10 cellular contexts compared by ENCODE assay signal in the genomic region with DNA sequence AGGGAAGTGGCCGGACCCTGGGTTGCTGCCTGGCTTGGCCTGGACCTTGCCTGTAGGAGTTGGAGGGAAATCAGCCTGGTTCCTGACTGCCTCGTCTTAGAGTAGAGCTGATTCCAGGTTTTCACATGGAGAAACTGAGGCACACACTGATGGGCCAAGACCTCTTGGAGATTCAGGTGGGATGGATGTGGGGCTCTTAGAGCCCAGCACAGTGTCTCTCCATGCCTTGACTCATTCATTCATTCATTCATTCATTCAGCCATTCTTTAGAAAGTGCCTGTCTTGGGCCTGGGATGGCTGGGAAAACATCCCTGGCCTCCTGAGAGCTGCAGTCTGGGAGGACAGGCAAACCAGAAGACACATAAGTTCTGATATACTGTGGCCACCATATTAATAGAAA. TPM values are rescaled to one million over a fixed set of nuclear protein-coding genes. Genes with fewer than 3 reads are reported as not detected.
DNase-seq lines count a peak whose midpoint lies in the region; ATAC-seq, FAIRE-seq and TF ChIP-seq lines count a peak whose summit lies in the region.
"Had no signal": no experiment of that assay in that cellular context is flagged by ENCODE, and none has a peak within 500 bp of the region (broad histone marks: within the 10 kb centered on the region; RNA-seq: fewer than 3 reads in every experiment).

No MANE protein-coding gene starts in this region.

- no peak for TF ChIP-seq RAD21 in GM12878 (IDR thresholded peaks at IDR 0.05; ENCODE audit: insufficient read depth, low read depth, low read length)

- H3K36me3 ChIP-seq in cardiac muscle cell (peaks cover 3% of the 10 kb centered on the region), GM12878 (ENCODE audit: control insufficient read depth in 2 of 2, insufficient read depth in 2 of 2, low read length in 1 of 2) (peaks cover 4 to 6% of the 10 kb centered on the region in 2 experiments; a peak in 3 of 4 replicates), tibial artery (peaks cover 5 to 44% (median 26%) of the 10 kb centered on the region in 3 donors)

- peaks cover 23% of the 10 kb centered on the region for H3K4me1 Mint-ChIP-seq in memory B cell

- H3K27me3 ChIP-seq in cardiac muscle cell, result no peaks in the 10 kb centered on the region
- H3K27me3 ChIP-seq in GM12878 (replicated peaks in 1 of 2; ENCODE audit: control insufficient read depth in 2 of 2, insufficient read depth in 2 of 2, low read length in 1 of 2), result no peaks in the 10 kb centered on the region
- no peaks in the 10 kb centered on the region for H3K27me3 ChIP-seq in tibial artery

- no peaks in the 10 kb centered on the region for H3K9me3 Mint-ChIP-seq in memory B cell

- no peak for TF ChIP-seq POLR2A in GM12878 (IDR thresholded peaks at IDR 0.05; ENCODE audit: low read depth, low read length)

- H3K4me3 ChIP-seq in cardiac muscle cell (no peak overlapping the region), GM12878 (no peak overlapping the region), tibial artery (peak overlapping the region; percentile 84 to 96)

- RAD21 ChIA-PET in GM12878 (lab: Charles Lee; ENCODE audit: unreplicated experiment), result no interaction called here

- H3K79me2 ChIP-seq in GM12878 (ENCODE audit: control insufficient read depth, insufficient read depth, low read length), result peaks cover 44% of the 10 kb centered on the region

- H3K27me3 Mint-ChIP-seq in memory B cell, result no peaks in the 10 kb centered on the region

- H2AFZ ChIP-seq in GM12878 (ENCODE audit: control insufficient read depth, low read depth, low read length), result no peak overlapping the region

- POLR2A ChIA-PET in GM12878 (lab: Charles Lee), result interaction anchor here (1.0 kb wide), 1 partner anchor 46 kb away, joined by 3 read pairs; no protein-coding TSS in a partner anchor

- no peak overlapping the region for H3K27ac Mint-ChIP-seq in memory B cell

- intact Hi-C loops in Right ventricle myocardium inferior (cut with DNase I), result no loop called here
- intact Hi-C loops in GM12878 (cut with micrococcal nuclease; ENCODE audit: unreplicated experiment), result loop anchor here (5.0 kb wide), 1 partner anchor 43 kb away; no protein-coding TSS in a partner anchor
- intact Hi-C loops in tibial artery (cut with DNase I; ENCODE audit: low total_unique reads), result loop anchor here (5.0 kb wide), 1 partner anchor 38 kb away; the partner anchor contains the start of gene PHYHD1
- intact Hi-C loops in posterior vena cava (cut with DNase I), result no loop called here

- ATAC-seq in Right ventricle myocardium inferior (no peak), GM12878 (no peak), memory B cell (ENCODE audit: low read depth) (no peak), GM18511 (IDR thresholded peaks at IDR 0.05; ENCODE audit: unreplicated experiment) (no peak)

- FAIRE-seq in GM12878 (lab: Jason Lieb, UNC), result no peak

- WGBS in GM12878 (ENCODE audit: insufficient coverage, insufficient replicate concordance, low lambda C conversion rate, missing lambda C conversion rate), result 100% methylated on average over 2 of the region's 2 CpGs

- H3K4me1 ChIP-seq in cardiac muscle cell (ENCODE audit: low read depth) (peaks cover 9% of the 10 kb centered on the region), GM12878 (ENCODE audit: control insufficient read depth, insufficient read depth, low read length) (no peaks in the 10 kb centered on the region), tibial artery (peaks cover 0 to 81% (median 65%) of the 10 kb centered on the region in 4 donors)

- no peaks in the 10 kb centered on the region for H4K20me1 ChIP-seq in GM12878 (ENCODE audit: control insufficient read depth, insufficient read depth)

- no peaks in the 10 kb centered on the region for H3K9me3 ChIP-seq in cardiac muscle cell (ENCODE audit: low read depth)
- H3K9me3 ChIP-seq in GM12878 (replicated peaks; ENCODE audit: control insufficient read depth, insufficient read depth, low read length), result no peaks in the 10 kb centered on the region
- H3K9me3 ChIP-seq in tibial artery, result no peaks in the 10 kb centered on the region

- DNase-seq in cardiac muscle cell (ENCODE audit: low read depth in 1 of 2, low spot score in 1 of 2), result no peak
- no peak for DNase-seq in Right ventricle myocardium inferior (ENCODE audit: missing footprints)
- DNase-seq in GM12878 (ENCODE audit: low read depth, low spot score), result no peak
- DNase-seq in memory B cell (ENCODE audit: low spot score in 2 of 2), result no peak
- DNase-seq in tibial artery, result no peak
- no peak for DNase-seq in cerebellar nuclear complex (lab: John Stamatoyannopoulos, UW)
- no peak for DNase-seq in posterior vena cava (ENCODE audit: low spot score)
- DNase-seq: anterior cingulate cortex, NCI-H2171 had no signal

- no peak overlapping the region for H3K9ac ChIP-seq in GM12878 (ENCODE audit: control insufficient read depth, insufficient read depth, low read length)

- TF ChIP-seq CTCF in cardiac muscle cell (IDR thresholded peaks at IDR 0.05; ENCODE audit: low read depth, low read length), result no peak
- no peak for TF ChIP-seq CTCF in GM12878 (IDR thresholded peaks at IDR 0.05 in 2 of 3, conservative IDR thresholded peaks at IDR 0.05 in 1 of 3; ENCODE audit: control insufficient read depth in 2 of 3, extremely low read depth in 1 of 3, insufficient read depth in 1 of 3, low read depth in 3 of 3, low read length in 3 of 3)
- TF ChIP-seq CTCF in tibial artery (IDR thresholded peaks at IDR 0.05), result no peak

- peaks cover 11% of the 10 kb centered on the region for H3K36me3 Mint-ChIP-seq in memory B cell

- H3K4me2 ChIP-seq in GM12878 (ENCODE audit: control insufficient read depth, insufficient read depth), result peak overlapping the region; percentile 11; the same call in 1 of the 2 replicates

- BruUV-seq in GM12878 (replicated peaks; lab: Mats Ljungman, UMichigan), result TSS peak; percentile 48

- TF ChIP-seq EP300 in GM12878 (IDR thresholded peaks at IDR 0.05; ENCODE audit: borderline replicate concordance in 1 of 2, control insufficient read depth in 1 of 2, low read depth in 2 of 2, low read length in 2 of 2), result no peak

- peak overlapping the region; percentile 19 for H3K4me3 Mint-ChIP-seq in memory B cell

- H3K27ac ChIP-seq in cardiac muscle cell (peak overlapping the region; percentile 92), GM12878 (ENCODE audit: control insufficient read depth, insufficient read depth) (no peak overlapping the region), tibial artery (peak overlapping the region; percentile 94 to 98)

- SMC1A ChIA-PET in GM12878 (lab: Charles Lee; ENCODE audit: uncharacterized antibody, unreplicated experiment), result interaction anchor here (0.6 kb wide), 1 partner anchor 87 kb away, joined by 3 read pairs; no protein-coding TSS in a partner anchor

- CTCF ChIA-PET in GM12878 (lab: Yijun Ruan, JAX), result no interaction called here

- in situ Hi-C loops in GM12878 (cut with MboI), result no loop called here

RNA-seq across cellular contexts. Expression of gene LRRC8A, which starts 2.2 kb away (rescaled TPM):
- total RNA-seq in cardiac muscle cell, result 48.1 and 55.8 TPM in 2 replicates
- polyA plus RNA-seq in cardiac muscle cell, result 28.6 and 31.6 TPM in 2 replicates
- total RNA-seq in Right ventricle myocardium inferior, result 23.9 TPM
- 20.0 and 23.0 TPM in 2 replicates for total RNA-seq in GM12878 (2013; cell fraction: nucleolus; rRNA removed)
- 9.1 and 13.4 TPM in 2 replicates for total RNA-seq in GM12878 (2014; rRNA removed)
- 5.9 and 6.9 TPM in 2 replicates for total RNA-seq in GM12878 (2014; rRNA removed; fragmentation: Illumina TruSeq; extraction: Trizol)
- total RNA-seq in GM12878 (2021), result 15.7 and 15.9 TPM in 2 replicates
- 2.9 TPM for polyA plus RNA-seq in GM12878 (2011; ENCODE audit: low read depth)
- 3.7 and 8.9 TPM in 2 replicates for polyA plus RNA-seq in GM12878 (2011; rRNA removed)
- polyA plus RNA-seq in GM12878 (2011; cell fraction: cytosol; rRNA removed), result 12.0 and 13.2 TPM in 2 replicates
- 10.1 and 15.4 TPM in 2 replicates for polyA plus RNA-seq in GM12878 (2011; cell fraction: nucleus; rRNA removed)
- 5.7 and 7.4 TPM in 2 replicates for polyA plus RNA-seq in GM12878 (2012)
- polyA plus RNA-seq in GM12878 (2014; fragmentation: Illumina TruSeq; extraction: Trizol), result 3.5 and 7.6 TPM in 2 replicates
- 1 to 10 TPM; 1.6 to 2.3 TPM for polyA plus RNA-seq in GM12878 (2014; fragmentation: Nextera tagmentation; extraction: Ambion mirVana)
- polyA plus RNA-seq in GM12878 (2014; rRNA removed), result 10.5 and 12.6 TPM in 2 replicates
- 10 to 100 TPM; 15.1 to 15.6 TPM for polyA plus RNA-seq in GM12878 (2016; fragmentation: Nextera tagmentation; extraction: Ambion mirVana)
- 25.2 and 28.5 TPM in 2 replicates for polyA minus RNA-seq in GM12878 (2011; rRNA and poly(A)+ RNA removed)
- polyA minus RNA-seq in GM12878 (2011; cell fraction: cytosol; rRNA and poly(A)+ RNA removed), result 6.1 and 6.5 TPM in 2 replicates
- 8.6 and 22.6 TPM in 2 replicates for polyA minus RNA-seq in GM12878 (2011; cell fraction: nucleus; rRNA and poly(A)+ RNA removed)
- 10 to 100 TPM; 49.1 to 58.3 TPM for total RNA-seq in posterior vena cava

RNA-seq across cellular contexts. Expression of gene KYAT1, which starts 2.4 kb away (rescaled TPM):
- total RNA-seq in cardiac muscle cell (23.3 and 25.0 TPM in 2 replicates), Right ventricle myocardium inferior (11.9 TPM), GM12878 (2014; rRNA removed) (12.4 and 12.8 TPM in 2 replicates), GM12878 (2014; rRNA removed; fragmentation: Illumina TruSeq; extraction: Trizol) (6.3 and 7.4 TPM in 2 replicates), GM12878 (2021) (12.2 and 12.7 TPM in 2 replicates), posterior vena cava (1 to 10 TPM; 5.1 to 5.5 TPM)
- polyA plus RNA-seq in cardiac muscle cell (21.8 and 36.9 TPM in 2 replicates), GM12878 (2011; rRNA removed) (8.6 and 14.0 TPM in 2 replicates), GM12878 (2014; fragmentation: Illumina TruSeq; extraction: Trizol) (5.4 and 7.9 TPM in 2 replicates), GM12878 (2014; fragmentation: Nextera tagmentation; extraction: Ambion mirVana) (1 to 10 TPM; 5.8 to 6.2 TPM), GM12878 (2014; rRNA removed) (15.7 and 15.9 TPM in 2 replicates), GM12878 (2016; fragmentation: Nextera tagmentation; extraction: Ambion mirVana) (10 to 100 TPM; 10.3 to 12.8 TPM)
- total RNA-seq in GM12878 (2013; cell fraction: nucleolus; rRNA removed), result 23.9 and 33.0 TPM in 2 replicates
- polyA plus RNA-seq in GM12878 (2011; ENCODE audit: low read depth), result 3.2 TPM
- 15.7 and 17.5 TPM in 2 replicates for polyA plus RNA-seq in GM12878 (2011; cell fraction: cytosol; rRNA removed)
- 75.8 and 77.3 TPM in 2 replicates for polyA plus RNA-seq in GM12878 (2011; cell fraction: nucleus; rRNA removed)
- polyA plus RNA-seq in GM12878 (2012), result 7.6 and 7.7 TPM in 2 replicates
- 8.6 and 12.4 TPM in 2 replicates for polyA minus RNA-seq in GM12878 (2011; rRNA and poly(A)+ RNA removed)
- 4.9 and 5.1 TPM in 2 replicates for polyA minus RNA-seq in GM12878 (2011; cell fraction: cytosol; rRNA and poly(A)+ RNA removed)
- polyA minus RNA-seq in GM12878 (2011; cell fraction: nucleus; rRNA and poly(A)+ RNA removed), result 5.9 and 7.8 TPM in 2 replicates

RNA-seq across cellular contexts. Expression of gene PHYHD1, which starts 36.6 kb away (rescaled TPM):
- total RNA-seq in cardiac muscle cell (25.3 and 36.6 TPM in 2 replicates), Right ventricle myocardium inferior (30.2 TPM), GM12878 (2014; rRNA removed) (0.17 TPM in 1 of 2 replicates, not detected in the other), GM12878 (2014; rRNA removed; fragmentation: Illumina TruSeq; extraction: Trizol) (not detected in 2 replicates), GM12878 (2021) (not detected in 2 replicates), posterior vena cava (10 to 100 TPM; 11.4 to 24.8 TPM)
- polyA plus RNA-seq in cardiac muscle cell (40.8 and 43.8 TPM in 2 replicates), GM12878 (2011; rRNA removed) (not detected in 2 replicates), GM12878 (2014; fragmentation: Illumina TruSeq; extraction: Trizol) (not detected in 2 replicates), GM12878 (2014; fragmentation: Nextera tagmentation; extraction: Ambion mirVana) (under 1 TPM in 1 of 2 experiments, not detected in 1; 0.09 TPM), GM12878 (2014; rRNA removed) (not detected in 2 replicates), GM12878 (2016; fragmentation: Nextera tagmentation; extraction: Ambion mirVana) (not detected)
- total RNA-seq in GM12878 (2013; cell fraction: nucleolus; rRNA removed), result not detected in 2 replicates
- polyA plus RNA-seq in GM12878 (2011; ENCODE audit: low read depth), result not detected
- 0.10 TPM in 1 of 2 replicates, not detected in the other for polyA plus RNA-seq in GM12878 (2011; cell fraction: cytosol; rRNA removed)
- polyA plus RNA-seq in GM12878 (2011; cell fraction: nucleus; rRNA removed), result 0.31 and 0.35 TPM in 2 replicates
- polyA plus RNA-seq in GM12878 (2012), result 0.10 TPM in 1 of 2 replicates, not detected in the other
- not detected in 2 replicates for polyA minus RNA-seq in GM12878 (2011; rRNA and poly(A)+ RNA removed)
- not detected in 2 replicates for polyA minus RNA-seq in GM12878 (2011; cell fraction: cytosol; rRNA and poly(A)+ RNA removed)
- 0.38 TPM in 1 of 2 replicates, not detected in the other for polyA minus RNA-seq in GM12878 (2011; cell fraction: nucleus; rRNA and poly(A)+ RNA removed)

RNA-seq across cellular contexts. Expression of gene SPOUT1, which starts 54.6 kb away (rescaled TPM):
- total RNA-seq in cardiac muscle cell (20.2 and 24.2 TPM in 2 replicates), Right ventricle myocardium inferior (17.4 TPM), GM12878 (2014; rRNA removed) (40.5 and 49.2 TPM in 2 replicates), GM12878 (2014; rRNA removed; fragmentation: Illumina TruSeq; extraction: Trizol) (14.3 and 17.3 TPM in 2 replicates), GM12878 (2021) (75.0 and 77.8 TPM in 2 replicates), posterior vena cava (10 to 100 TPM; 23.3 to 24.8 TPM)
- polyA plus RNA-seq in cardiac muscle cell (32.1 and 52.1 TPM in 2 replicates), GM12878 (2011; rRNA removed) (21.7 and 48.0 TPM in 2 replicates), GM12878 (2014; fragmentation: Illumina TruSeq; extraction: Trizol) (5.0 and 22.6 TPM in 2 replicates), GM12878 (2014; fragmentation: Nextera tagmentation; extraction: Ambion mirVana) (10 to 100 TPM in 1 of 2 experiments, 1 to 10 TPM in 1; 5.7 to 16.4 TPM), GM12878 (2014; rRNA removed) (40.7 and 49.1 TPM in 2 replicates), GM12878 (2016; fragmentation: Nextera tagmentation; extraction: Ambion mirVana) (10 to 100 TPM; 85.2 to 95.0 TPM)
- 33.4 and 38.6 TPM in 2 replicates for total RNA-seq in GM12878 (2013; cell fraction: nucleolus; rRNA removed)
- 17.2 TPM for polyA plus RNA-seq in GM12878 (2011; ENCODE audit: low read depth)
- 57.9 and 63.5 TPM in 2 replicates for polyA plus RNA-seq in GM12878 (2011; cell fraction: cytosol; rRNA removed)
- polyA plus RNA-seq in GM12878 (2011; cell fraction: nucleus; rRNA removed), result 156 and 204 TPM in 2 replicates
- 30.1 and 30.2 TPM in 2 replicates for polyA plus RNA-seq in GM12878 (2012)
- polyA minus RNA-seq in GM12878 (2011; rRNA and poly(A)+ RNA removed), result 26.3 and 30.0 TPM in 2 replicates
- 16.0 and 22.5 TPM in 2 replicates for polyA minus RNA-seq in GM12878 (2011; cell fraction: cytosol; rRNA and poly(A)+ RNA removed)
- 16.1 and 25.9 TPM in 2 replicates for polyA minus RNA-seq in GM12878 (2011; cell fraction: nucleus; rRNA and poly(A)+ RNA removed)

Comparison
In these comparisons a context has a peak if more than half of its experiments do, and no peak if none do; other contexts are left out.
1. H3K4me3 ChIP-seq: peak in tibial artery (2 of 2); none in cardiac muscle cell (single experiment) and GM12878 (single experiment).
2. RNA of gene PHYHD1, which starts 36.6 kb away (total RNA-seq): 30.2 TPM in Right ventricle myocardium inferior (single experiment), 25.3 to 36.6 TPM in cardiac muscle cell and 11.4 to 24.8 TPM in posterior vena cava; 0.17 TPM in GM12878; every median in the first group is over 4 times any median in the second.
3. intact Hi-C loops: an anchor here in GM12878 (5.0 kb wide) and tibial artery (5.0 kb wide); none called in Right ventricle myocardium inferior and posterior vena cava.